ENCODE assay signal across 1 cellular context in the genomic region with DNA sequence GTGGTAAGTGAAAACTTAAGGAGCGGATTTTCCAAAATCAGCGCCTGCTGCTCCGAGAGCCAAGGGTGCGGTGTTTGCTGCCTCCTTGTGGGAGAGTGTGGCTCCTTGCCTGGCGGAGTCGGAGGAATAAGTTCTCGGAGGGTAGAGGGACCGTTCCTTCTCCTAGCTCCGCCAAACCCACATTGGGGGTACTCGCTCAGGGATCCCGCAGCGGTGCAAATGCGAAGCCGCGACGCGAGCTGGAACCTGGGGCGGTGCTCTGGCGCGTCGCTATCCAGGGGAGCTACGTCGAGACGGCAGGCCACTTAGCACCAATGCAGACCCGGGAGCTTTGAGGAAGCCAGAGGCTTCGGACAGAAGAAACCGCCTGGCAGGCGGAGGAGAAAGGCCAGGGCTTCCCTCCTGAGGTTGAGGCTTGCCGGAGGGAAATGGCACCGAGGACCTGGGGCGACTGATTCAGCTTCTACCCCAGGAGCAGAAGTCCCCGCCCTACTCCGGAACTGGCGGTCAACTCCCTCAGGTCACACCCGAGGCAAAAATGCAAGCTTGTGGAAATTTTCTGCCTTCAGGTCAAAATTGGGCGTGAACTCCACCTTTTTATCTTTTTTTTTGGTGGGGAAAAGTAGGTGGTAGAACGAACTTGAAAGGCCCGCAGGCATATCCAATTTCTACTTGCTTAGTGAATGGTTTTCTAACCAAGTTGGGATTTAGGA.
TF ChIP-seq lines count a peak whose summit lies in the region.

No MANE protein-coding gene starts in this region.

TF ChIP-seq in K562, 482 proteins besides CTCF, POLR2A, EP300 and RAD21 (continued from another document and continues in another):
- TF ChIP-seq ATF3 (IDR thresholded peaks at IDR 0.05) (no peak; the same call in 1 of the 2 replicates), ATF3 (CRISPR knock-in tag; conservative IDR thresholded peaks at IDR 0.05) (peak; percentile 62; the same call in 1 of the 2 replicates), CHD1 (IDR thresholded peaks at IDR 0.05; ENCODE audit: low read length) (no peak), ARID3B (CRISPR knock-in tag; IDR thresholded peaks at IDR 0.05; ENCODE audit: borderline replicate concordance) (no peak), PPARD (CRISPR knock-in tag; IDR thresholded peaks at IDR 0.05) (no peak), SRF (CRISPR knock-in tag; IDR thresholded peaks at IDR 0.05) (0 out of 4 replicates have a peak, but pooled peaks of 1 of the 2 experiments have one; percentile 15), ARNT (IDR thresholded peaks at IDR 0.05) (no peak), EHMT2 (IDR thresholded peaks at IDR 0.05) (no peak), ZBTB2 (IDR thresholded peaks at IDR 0.05) (peak; percentile 50; the same call in 1 of the 2 replicates), MAFG (tag; conservative IDR thresholded peaks at IDR 0.05) (peak; percentile 94), YY1 (IDR thresholded peaks at IDR 0.05; ENCODE audit: borderline replicate concordance in 1 of 3, control insufficient read depth in 1 of 3, extremely low read depth in 1 of 3, insufficient read depth in 3 of 3, insufficient read length in 1 of 3, insufficient replicate concordance in 2 of 3, low read depth in 1 of 3, low read length in 2 of 3) (peak in 2 of 3 experiments; percentile 61 to 77), ZKSCAN1 (IDR thresholded peaks at IDR 0.05; ENCODE audit: low read depth, low read length) (no peak), ZNF212 (CRISPR knock-in tag; IDR thresholded peaks at IDR 0.05) (no peak), DACH1 (IDR thresholded peaks at IDR 0.05; ENCODE audit: partially characterized antibody) (no peak), SRSF3 (IDR thresholded peaks at IDR 0.05; ENCODE audit: insufficient read depth, low read length) (no peak), ZNF830 (CRISPR knock-in tag; IDR thresholded peaks at IDR 0.05) (no peak), PTBP1 (IDR thresholded peaks at IDR 0.05; ENCODE audit: low read depth, low read length) (no peak), SREBF2 (CRISPR knock-in tag; IDR thresholded peaks at IDR 0.05) (no peak), NR2C2 (CRISPR knock-in tag; IDR thresholded peaks at IDR 0.05) (no peak), NR2C2 (tag; IDR thresholded peaks at IDR 0.05) (peak; percentile 80), MITF (IDR thresholded peaks at IDR 0.05) (no peak), RFX7 (CRISPR knock-in tag; IDR thresholded peaks at IDR 0.05) (no peak), RBM22 (IDR thresholded peaks at IDR 0.05; ENCODE audit: low read depth, low read length, poor library complexity, severe bottlenecking) (peak; percentile 38), ZNF384 (IDR thresholded peaks at IDR 0.05; ENCODE audit: low read depth, low read length) (peak; percentile 50; the same call in 1 of the 2 replicates), TRIM28 (IDR thresholded peaks at IDR 0.05) (peak; percentile 57; the same call in 1 of the 2 replicates), MTA3 (IDR thresholded peaks at IDR 0.05; ENCODE audit: borderline replicate concordance) (peak; percentile 82; the same call in 1 of the 2 replicates)
- TF ChIP-seq, protein P1, sequence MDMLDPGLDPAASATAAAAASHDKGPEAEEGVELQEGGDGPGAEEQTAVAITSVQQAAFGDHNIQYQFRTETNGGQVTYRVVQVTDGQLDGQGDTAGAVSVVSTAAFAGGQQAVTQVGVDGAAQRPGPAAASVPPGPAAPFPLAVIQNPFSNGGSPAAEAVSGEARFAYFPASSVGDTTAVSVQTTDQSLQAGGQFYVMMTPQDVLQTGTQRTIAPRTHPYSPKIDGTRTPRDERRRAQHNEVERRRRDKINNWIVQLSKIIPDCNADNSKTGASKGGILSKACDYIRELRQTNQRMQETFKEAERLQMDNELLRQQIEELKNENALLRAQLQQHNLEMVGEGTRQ (CRISPR knock-in tag; IDR thresholded peaks at IDR 0.05): no peak
- TF ChIP-seq, protein P2, sequence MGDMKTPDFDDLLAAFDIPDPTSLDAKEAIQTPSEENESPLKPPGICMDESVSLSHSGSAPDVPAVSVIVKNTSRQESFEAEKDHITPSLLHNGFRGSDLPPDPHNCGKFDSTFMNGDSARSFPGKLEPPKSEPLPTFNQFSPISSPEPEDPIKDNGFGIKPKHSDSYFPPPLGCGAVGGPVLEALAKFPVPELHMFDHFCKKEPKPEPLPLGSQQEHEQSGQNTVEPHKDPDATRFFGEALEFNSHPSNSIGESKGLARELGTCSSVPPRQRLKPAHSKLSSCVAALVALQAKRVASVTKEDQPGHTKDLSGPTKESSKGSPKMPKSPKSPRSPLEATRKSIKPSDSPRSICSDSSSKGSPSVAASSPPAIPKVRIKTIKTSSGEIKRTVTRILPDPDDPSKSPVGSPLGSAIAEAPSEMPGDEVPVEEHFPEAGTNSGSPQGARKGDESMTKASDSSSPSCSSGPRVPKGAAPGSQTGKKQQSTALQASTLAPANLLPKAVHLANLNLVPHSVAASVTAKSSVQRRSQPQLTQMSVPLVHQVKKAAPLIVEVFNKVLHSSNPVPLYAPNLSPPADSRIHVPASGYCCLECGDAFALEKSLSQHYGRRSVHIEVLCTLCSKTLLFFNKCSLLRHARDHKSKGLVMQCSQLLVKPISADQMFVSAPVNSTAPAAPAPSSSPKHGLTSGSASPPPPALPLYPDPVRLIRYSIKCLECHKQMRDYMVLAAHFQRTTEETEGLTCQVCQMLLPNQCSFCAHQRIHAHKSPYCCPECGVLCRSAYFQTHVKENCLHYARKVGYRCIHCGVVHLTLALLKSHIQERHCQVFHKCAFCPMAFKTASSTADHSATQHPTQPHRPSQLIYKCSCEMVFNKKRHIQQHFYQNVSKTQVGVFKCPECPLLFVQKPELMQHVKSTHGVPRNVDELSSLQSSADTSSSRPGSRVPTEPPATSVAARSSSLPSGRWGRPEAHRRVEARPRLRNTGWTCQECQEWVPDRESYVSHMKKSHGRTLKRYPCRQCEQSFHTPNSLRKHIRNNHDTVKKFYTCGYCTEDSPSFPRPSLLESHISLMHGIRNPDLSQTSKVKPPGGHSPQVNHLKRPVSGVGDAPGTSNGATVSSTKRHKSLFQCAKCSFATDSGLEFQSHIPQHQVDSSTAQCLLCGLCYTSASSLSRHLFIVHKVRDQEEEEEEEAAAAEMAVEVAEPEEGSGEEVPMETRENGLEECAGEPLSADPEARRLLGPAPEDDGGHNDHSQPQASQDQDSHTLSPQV (IDR thresholded peaks at IDR 0.05): peak; percentile 54; the same call in 1 of the 2 replicates
- TF ChIP-seq, protein P3, sequence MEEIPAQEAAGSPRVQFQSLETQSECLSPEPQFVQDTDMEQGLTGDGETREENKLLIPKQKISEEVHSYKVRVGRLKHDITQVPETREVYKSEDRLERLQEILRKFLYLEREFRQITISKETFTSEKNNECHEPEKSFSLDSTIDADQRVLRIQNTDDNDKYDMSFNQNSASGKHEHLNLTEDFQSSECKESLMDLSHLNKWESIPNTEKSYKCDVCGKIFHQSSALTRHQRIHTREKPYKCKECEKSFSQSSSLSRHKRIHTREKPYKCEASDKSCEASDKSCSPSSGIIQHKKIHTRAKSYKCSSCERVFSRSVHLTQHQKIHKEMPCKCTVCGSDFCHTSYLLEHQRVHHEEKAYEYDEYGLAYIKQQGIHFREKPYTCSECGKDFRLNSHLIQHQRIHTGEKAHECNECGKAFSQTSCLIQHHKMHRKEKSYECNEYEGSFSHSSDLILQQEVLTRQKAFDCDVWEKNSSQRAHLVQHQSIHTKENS (CRISPR knock-in tag; IDR thresholded peaks at IDR 0.05): no peak
- TF ChIP-seq, protein P4, sequence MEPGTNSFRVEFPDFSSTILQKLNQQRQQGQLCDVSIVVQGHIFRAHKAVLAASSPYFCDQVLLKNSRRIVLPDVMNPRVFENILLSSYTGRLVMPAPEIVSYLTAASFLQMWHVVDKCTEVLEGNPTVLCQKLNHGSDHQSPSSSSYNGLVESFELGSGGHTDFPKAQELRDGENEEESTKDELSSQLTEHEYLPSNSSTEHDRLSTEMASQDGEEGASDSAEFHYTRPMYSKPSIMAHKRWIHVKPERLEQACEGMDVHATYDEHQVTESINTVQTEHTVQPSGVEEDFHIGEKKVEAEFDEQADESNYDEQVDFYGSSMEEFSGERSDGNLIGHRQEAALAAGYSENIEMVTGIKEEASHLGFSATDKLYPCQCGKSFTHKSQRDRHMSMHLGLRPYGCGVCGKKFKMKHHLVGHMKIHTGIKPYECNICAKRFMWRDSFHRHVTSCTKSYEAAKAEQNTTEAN (CRISPR knock-in tag; IDR thresholded peaks at IDR 0.05): no peak
- TF ChIP-seq, protein P5, sequence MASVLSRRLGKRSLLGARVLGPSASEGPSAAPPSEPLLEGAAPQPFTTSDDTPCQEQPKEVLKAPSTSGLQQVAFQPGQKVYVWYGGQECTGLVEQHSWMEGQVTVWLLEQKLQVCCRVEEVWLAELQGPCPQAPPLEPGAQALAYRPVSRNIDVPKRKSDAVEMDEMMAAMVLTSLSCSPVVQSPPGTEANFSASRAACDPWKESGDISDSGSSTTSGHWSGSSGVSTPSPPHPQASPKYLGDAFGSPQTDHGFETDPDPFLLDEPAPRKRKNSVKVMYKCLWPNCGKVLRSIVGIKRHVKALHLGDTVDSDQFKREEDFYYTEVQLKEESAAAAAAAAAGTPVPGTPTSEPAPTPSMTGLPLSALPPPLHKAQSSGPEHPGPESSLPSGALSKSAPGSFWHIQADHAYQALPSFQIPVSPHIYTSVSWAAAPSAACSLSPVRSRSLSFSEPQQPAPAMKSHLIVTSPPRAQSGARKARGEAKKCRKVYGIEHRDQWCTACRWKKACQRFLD (CRISPR knock-in tag; IDR thresholded peaks at IDR 0.05): 0 out of 2 replicates have a peak, but pooled peaks have one; percentile 55
